In genomic region chr11:111727431-111727830, GRCh38 we compare ENCODE assay signal across 14 cellular contexts.
"Had no signal": no experiment of that assay in that cellular context is flagged by ENCODE, and none has a peak within 500 bp of the region (broad histone marks: within the 10 kb centered on the region; RNA-seq: fewer than 3 reads in every experiment).

No MANE protein-coding gene starts in this region.

- H3K4me1 Mint-ChIP-seq: activated CD8-positive, alpha-beta memory T cell treated with anti-CD3 and anti-CD28 coated beads, Interleukin-2, amount 10 ng/mL, durations not matched to agents 7 days and 5 days; activated naive CD8-positive, alpha-beta T cell treated with anti-CD3 and anti-CD28 coated beads for 36 hours had no signal

- H3K27ac Mint-ChIP-seq: activated CD8-positive, alpha-beta memory T cell treated with anti-CD3 and anti-CD28 coated beads, Interleukin-2, amount 10 ng/mL, durations not matched to agents 7 days and 5 days; activated naive CD8-positive, alpha-beta T cell treated with anti-CD3 and anti-CD28 coated beads for 36 hours; neural progenitor cell; T-helper 2 cell treated with Interferon-gamma antibody and Interleukin-4, amounts not matched to agents 5 μg/mL and 100 μg/mL, for 36 hours had no signal

- H3K4me3 Mint-ChIP-seq: activated CD8-positive, alpha-beta memory T cell treated with anti-CD3 and anti-CD28 coated beads, Interleukin-2, amount 10 ng/mL, durations not matched to agents 7 days and 5 days; activated naive CD8-positive, alpha-beta T cell treated with anti-CD3 and anti-CD28 coated beads for 36 hours; activated T-cell treated with anti-CD3 and anti-CD28 coated beads, Interleukin-2, amount 50 U/mL, for 4 hours; neural progenitor cell; T-helper 2 cell treated with Interferon-gamma antibody and Interleukin-4, amounts not matched to agents 5 μg/mL and 100 μg/mL, for 36 hours had no signal

- ATAC-seq: activated CD8-positive, alpha-beta memory T cell treated with anti-CD3 and anti-CD28 coated beads, Interleukin-2, amount 10 ng/mL, durations not matched to agents 7 days and 5 days; activated T-cell treated with anti-CD3 and anti-CD28 coated beads, Interleukin-2, amount 50 U/mL, for 4 hours; heart right ventricle; pancreas had no signal

- DNase-seq: activated CD4-positive, alpha-beta T cell treated with anti-CD3 and anti-CD28 coated beads, Interleukin-2, amount 50 U/mL, for 48 hours; activated CD4-positive, CD25-positive, alpha-beta regulatory T cell treated with anti-CD3 and anti-CD28 coated beads, Interleukin-2, amount 50 U/mL, for 72 hours; activated CD8-positive, alpha-beta memory T cell treated with anti-CD3 and anti-CD28 coated beads, Interleukin-2, amount 10 ng/mL, durations not matched to agents 7 days and 5 days; activated gamma-delta T cell treated with Interleukin-2 at 50 U/mL for 16 hours; activated naive CD8-positive, alpha-beta T cell treated with anti-CD3 and anti-CD28 coated beads for 36 hours; activated T-cell treated with anti-CD3 and anti-CD28 coated beads, Interleukin-2, amount 50 U/mL, for 4 hours; anterior cingulate cortex; foreskin melanocyte; heart right ventricle; pancreas; small intestine; testis had no signal

- H3K27me3 ChIP-seq: heart right ventricle, neural progenitor cell, pancreas, testis had no signal

- H3K27me3 Mint-ChIP-seq: activated CD8-positive, alpha-beta memory T cell treated with anti-CD3 and anti-CD28 coated beads, Interleukin-2, amount 10 ng/mL, durations not matched to agents 7 days and 5 days; activated naive CD8-positive, alpha-beta T cell treated with anti-CD3 and anti-CD28 coated beads for 36 hours had no signal

- H3K4me3 ChIP-seq: heart right ventricle, neural progenitor cell, pancreas, testis had no signal

- H3K9me3 ChIP-seq: heart right ventricle, pancreas, testis had no signal

- H3K27ac ChIP-seq: neural progenitor cell, testis had no signal

- H3K4me1 ChIP-seq: neural progenitor cell had no signal

- H3K9me3 Mint-ChIP-seq: activated naive CD8-positive, alpha-beta T cell treated with anti-CD3 and anti-CD28 coated beads for 36 hours; activated T-cell treated with anti-CD3 and anti-CD28 coated beads, Interleukin-2, amount 50 U/mL, for 4 hours; neural progenitor cell; T-helper 2 cell treated with Interferon-gamma antibody and Interleukin-4, amounts not matched to agents 5 μg/mL and 100 μg/mL, for 36 hours had no signal
